In the genomic region with DNA sequence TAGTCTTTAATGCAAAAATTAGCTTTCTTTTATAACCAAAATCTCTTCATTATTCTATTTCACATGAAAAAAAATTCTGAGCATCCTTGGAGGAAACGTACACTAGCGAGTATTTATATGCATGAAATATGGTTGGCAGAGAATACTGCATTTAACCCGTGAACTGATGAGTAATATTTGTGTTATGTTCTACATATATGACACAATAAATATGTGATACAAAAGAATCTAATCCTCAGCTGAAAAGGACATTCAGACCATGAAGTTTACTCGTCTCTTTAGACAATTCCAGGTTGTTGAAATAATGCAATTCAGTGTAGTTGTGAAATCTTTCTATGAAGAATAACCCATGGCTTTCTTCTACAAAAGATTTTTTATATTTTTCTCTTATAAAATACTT, we compare ENCODE assay signal across 26 cellular contexts.
DNase-seq lines count a peak whose midpoint lies in the region; ATAC-seq, FAIRE-seq and TF ChIP-seq lines count a peak whose summit lies in the region.
"Had no signal": no experiment of that assay in that cellular context is flagged by ENCODE, and none has a peak within 500 bp of the region (broad histone marks: within the 10 kb centered on the region; RNA-seq: fewer than 3 reads in every experiment).

No MANE protein-coding gene starts in this region.

- no peaks in the 10 kb centered on the region for H3K27me3 ChIP-seq in bronchial epithelial cell (ENCODE audit: control insufficient read depth, insufficient read depth, low read length)
- H3K27me3 ChIP-seq: BE2C, BLaER1 had no signal

- no peak overlapping the region for H3K4me3 ChIP-seq in bronchial epithelial cell (ENCODE audit: low read depth, low read length)
- H3K4me3 ChIP-seq: BLaER1, GM12878 had no signal

- no peak for FAIRE-seq in bronchial epithelial cell (lab: Jason Lieb, UNC)
- FAIRE-seq: A204.1, GM12878, GM12892, GM18507, GM19239 had no signal

- TF ChIP-seq CTCF in bronchial epithelial cell (IDR thresholded peaks at IDR 0.05; ENCODE audit: insufficient read depth, low read length, severe bottlenecking): no peak

- DNase-seq in HCEC 1CT: peak; percentile 22
- DNase-seq in bronchial epithelial cell (ENCODE audit: low read depth): peak; percentile 31
- no peak for DNase-seq in NCI-H1436 treated with DMSO at 0.1 percent for 48 hours (lab: John Stamatoyannopoulos, UW)
- DNase-seq: 8988T; ACHN; BE2C; C1 segment of cervical spinal cord; CD4-positive, alpha-beta memory T cell; CD4-positive, CD25-positive, alpha-beta regulatory T cell; CD8-positive, alpha-beta memory T cell; COR-L47; DMS 273 treated with DMSO at 0.1 percent for 48 hours; DMS153; DMS79; DND-41; EL; GDM1 had no signal

- H3K36me3 ChIP-seq in bronchial epithelial cell (ENCODE audit: control insufficient read depth, insufficient read depth, low read length): no peaks in the 10 kb centered on the region
- H3K36me3 ChIP-seq: BE2C, BLaER1 had no signal

- ATAC-seq in esophagus mucosa: peak; percentile 94
- ATAC-seq in GM18907 (IDR thresholded peaks at IDR 0.05; ENCODE audit: unreplicated experiment): no peak
- no peak for ATAC-seq in HG03097 (IDR thresholded peaks at IDR 0.05; ENCODE audit: low FRiP score, unreplicated experiment)
- ATAC-seq: GM12878 had no signal
